In the genomic region with DNA sequence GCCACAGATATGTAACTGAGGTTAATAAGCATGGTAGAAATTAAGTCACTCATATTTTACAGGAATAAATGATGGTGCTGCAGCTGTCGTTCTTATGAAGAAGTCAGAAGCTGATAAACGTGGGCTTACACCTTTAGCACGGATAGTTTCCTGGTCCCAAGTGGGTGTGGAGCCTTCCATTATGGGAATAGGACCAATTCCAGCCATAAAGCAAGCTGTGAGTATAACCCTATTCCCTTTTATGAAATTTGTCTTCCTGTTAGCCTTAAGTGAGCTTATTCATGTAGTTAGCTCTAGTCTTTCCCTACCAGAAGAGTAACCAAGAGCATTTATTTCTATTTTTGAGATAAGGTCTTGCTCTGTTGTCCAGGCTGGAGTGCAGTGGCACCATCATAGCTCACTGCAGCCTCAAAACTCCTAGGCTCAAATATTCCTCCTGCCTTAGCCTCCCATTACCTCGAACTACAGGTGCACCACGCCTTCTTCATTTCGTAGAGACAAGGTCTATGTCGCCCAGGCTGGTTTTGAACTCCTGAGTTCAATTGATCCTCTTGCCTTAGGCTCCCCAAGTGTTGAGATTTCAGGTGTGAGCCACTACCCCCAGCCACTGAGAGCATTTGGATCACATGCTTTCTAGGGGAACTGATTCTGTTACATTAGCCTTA, we compare ENCODE assay signal across 21 cellular contexts. TPM values are rescaled to one million over a fixed set of nuclear protein-coding genes. Genes with fewer than 3 reads are reported as not detected.
DNase-seq lines count a peak whose midpoint lies in the region; ATAC-seq, FAIRE-seq and TF ChIP-seq lines count a peak whose summit lies in the region.
"Had no signal": no experiment of that assay in that cellular context is flagged by ENCODE, and none has a peak within 500 bp of the region (broad histone marks: within the 10 kb centered on the region; RNA-seq: fewer than 3 reads in every experiment).

No MANE protein-coding gene starts in this region.

- no peaks in the 10 kb centered on the region for H3K9me2 ChIP-seq in OCI-LY7 (ENCODE audit: insufficient read depth, low read length)

- no peak overlapping the region for H3K4me2 ChIP-seq in OCI-LY7 (ENCODE audit: low read length)

- TF ChIP-seq POLR2A in GM12892 (IDR thresholded peaks at IDR 0.05; ENCODE audit: low read depth, low read length): peak; percentile 63; the same call in 1 of the 2 replicates

- intact Hi-C loops in CD4-positive, alpha-beta T cell (cut with DNase I, micrococcal nuclease): no loop called here
- intact Hi-C loops in OCI-LY7 (cut with micrococcal nuclease; ENCODE audit: unreplicated experiment): no loop called here

- H3K9me3 ChIP-seq in CD4-positive, alpha-beta T cell (ENCODE audit: control insufficient read depth, low read length): no peaks in the 10 kb centered on the region
- H3K9me3 ChIP-seq in mucosa of rectum (ENCODE audit: control insufficient read depth in 2 of 2, low read length in 2 of 2): no peaks in the 10 kb centered on the region
- no peaks in the 10 kb centered on the region for H3K9me3 ChIP-seq in OCI-LY7 (ENCODE audit: low read length)
- no peaks in the 10 kb centered on the region for H3K9me3 ChIP-seq in BE2C
- H3K9me3 ChIP-seq: left lung, right atrium auricular region, thyroid gland had no signal

- no peak overlapping the region for H3K4me3 Mint-ChIP-seq in CD4-positive, alpha-beta T cell
- H3K4me3 Mint-ChIP-seq in activated T-helper 17 cell treated with anti-CD3 and anti-CD28 coated beads, Interleukin-2, amount 50 U/mL, for 72 hours: no peak overlapping the region
- H3K4me3 Mint-ChIP-seq: H9; stimulated activated effector memory CD8-positive, alpha-beta T cell treated with anti-CD3 and anti-CD28 coated beads, Interleukin-12 subunit alpha, Interleukin-12 subunit beta, amount 100 ng/mL, for 72 hours had no signal

- no peaks in the 10 kb centered on the region for H3K9me3 Mint-ChIP-seq in CD4-positive, alpha-beta T cell
- no peaks in the 10 kb centered on the region for H3K9me3 Mint-ChIP-seq in activated T-helper 17 cell treated with anti-CD3 and anti-CD28 coated beads, Interleukin-2, amount 50 U/mL, for 72 hours
- H3K9me3 Mint-ChIP-seq: H9; stimulated activated effector memory CD8-positive, alpha-beta T cell treated with anti-CD3 and anti-CD28 coated beads, Interleukin-12 subunit alpha, Interleukin-12 subunit beta, amount 100 ng/mL, for 72 hours had no signal

- FAIRE-seq in GM12892 (lab: Jason Lieb, UNC): no peak

- H3K4me1 ChIP-seq in mucosa of rectum (ENCODE audit: control insufficient read depth in 2 of 2, insufficient read depth in 2 of 2, low read length in 2 of 2): peaks cover 11 to 16% of the 10 kb centered on the region in 2 donors
- no peaks in the 10 kb centered on the region for H3K4me1 ChIP-seq in OCI-LY7 (ENCODE audit: insufficient read depth, low read length, poor library complexity, severe bottlenecking)
- H3K4me1 ChIP-seq in BE2C: no peaks in the 10 kb centered on the region
- H3K4me1 ChIP-seq: left lung, right atrium auricular region, thyroid gland had no signal

- no peak for ATAC-seq in CD4-positive, alpha-beta T cell (ENCODE audit: poor library complexity)
- ATAC-seq in activated T-helper 17 cell treated with anti-CD3 and anti-CD28 coated beads, Interleukin-2, amount 50 U/mL, for 72 hours (replicated peaks): no peak
- ATAC-seq: left lung; stimulated activated effector memory CD8-positive, alpha-beta T cell treated with anti-CD3 and anti-CD28 coated beads, Interleukin-12 subunit alpha, Interleukin-12 subunit beta, amount 100 ng/mL, for 72 hours had no signal

- peaks cover 18% of the 10 kb centered on the region; the same call in 1 of the 2 replicates for H3K79me2 ChIP-seq in OCI-LY7 (ENCODE audit: insufficient read depth, low read depth, low read length)

- H4K20me1 ChIP-seq in OCI-LY7 (ENCODE audit: insufficient read depth, low read length): peaks cover 24% of the 10 kb centered on the region

- BruUV-seq in OCI-LY7 (replicated peaks; lab: Mats Ljungman, UMichigan): no TSS peak

- no peak for TF ChIP-seq CTCF in CD4-positive, alpha-beta T cell (IDR thresholded peaks at IDR 0.05)
- TF ChIP-seq CTCF in OCI-LY7 (conservative IDR thresholded peaks at IDR 0.05; ENCODE audit: low read length): no peak
- TF ChIP-seq CTCF in BE2C (IDR thresholded peaks at IDR 0.05; ENCODE audit: low read depth, low read length): no peak

- H3K4me3 ChIP-seq in mucosa of rectum (ENCODE audit: low read length in 2 of 2) (no peak overlapping the region), OCI-LY7 (ENCODE audit: low read depth, low read length, poor library complexity, severe bottlenecking) (no peak overlapping the region), BE2C (ENCODE audit: low read depth, low read length) (no peak overlapping the region)
- H3K4me3 ChIP-seq: left lung, right atrium auricular region, thyroid gland had no signal

- no peak overlapping the region for H3K27ac ChIP-seq in CD4-positive, alpha-beta T cell (ENCODE audit: low read depth, low read length)
- H3K27ac ChIP-seq in mucosa of rectum (ENCODE audit: low read depth in 2 of 2, low read length in 2 of 2): peak overlapping the region; percentile 56 to 77
- no peak overlapping the region for H3K27ac ChIP-seq in OCI-LY7 (ENCODE audit: low read depth, low read length, poor library complexity, severe bottlenecking)
- H3K27ac ChIP-seq: left lung, right atrium auricular region, thyroid gland had no signal

- no peaks in the 10 kb centered on the region for H3K27me3 ChIP-seq in CD4-positive, alpha-beta T cell (ENCODE audit: control insufficient read depth, insufficient read depth, low read length)
- H3K27me3 ChIP-seq in mucosa of rectum (ENCODE audit: control insufficient read depth in 2 of 2, insufficient read depth in 2 of 2, low read length in 2 of 2): no peaks in the 10 kb centered on the region
- no peaks in the 10 kb centered on the region; the same call in 1 of the 2 replicates for H3K27me3 ChIP-seq in BE2C
- H3K27me3 ChIP-seq: left lung, right atrium auricular region, thyroid gland had no signal

- peaks cover 6% of the 10 kb centered on the region for H3K4me1 Mint-ChIP-seq in CD4-positive, alpha-beta T cell (ENCODE audit: low read depth)
- peaks cover 6% of the 10 kb centered on the region for H3K4me1 Mint-ChIP-seq in activated T-helper 17 cell treated with anti-CD3 and anti-CD28 coated beads, Interleukin-2, amount 50 U/mL, for 72 hours
- H3K4me1 Mint-ChIP-seq: H9 had no signal

- H3K27me3 Mint-ChIP-seq in CD4-positive, alpha-beta T cell: no peaks in the 10 kb centered on the region
- no peaks in the 10 kb centered on the region for H3K27me3 Mint-ChIP-seq in activated T-helper 17 cell treated with anti-CD3 and anti-CD28 coated beads, Interleukin-2, amount 50 U/mL, for 72 hours

- no peak overlapping the region for H3K9ac ChIP-seq in mucosa of rectum (ENCODE audit: low read depth in 1 of 2, low read length in 2 of 2)

- DNase-seq in CD4-positive, alpha-beta T cell: no peak
- DNase-seq in GM12892 (ENCODE audit: insufficient read length): no peak
- no peak for DNase-seq in OCI-LY7 (ENCODE audit: low spot score)
- no peak for DNase-seq in BE2C
- DNase-seq in putamen (ENCODE audit: low spot score): no peak
- DNase-seq: activated CD4-positive, alpha-beta T cell treated with anti-CD3 and anti-CD28 coated beads, Interleukin-2, amount 50 U/mL, for 48 hours; Calu3; cerebellar nuclear complex; effector CD8-positive, alpha-beta T cell; glutamatergic neuron; H9; left lung; NCI-H146; SHP77 treated with DMSO at 0.1 percent for 48 hours; stimulated activated CD4-positive, alpha-beta T cell treated with anti-CD3 and anti-CD28 coated beads, Interleukin-15, amount 100 ng/mL, for 24 hours; thyroid gland had no signal

- CTCF ChIA-PET in CD4-positive, alpha-beta T cell (lab: Charles Lee): no interaction called here
- CTCF ChIA-PET in OCI-LY7 (lab: Charles Lee; ENCODE audit: unreplicated experiment): no interaction called here

- H3K36me3 Mint-ChIP-seq in CD4-positive, alpha-beta T cell (ENCODE audit: low read depth): peaks cover 90% of the 10 kb centered on the region
- H3K36me3 Mint-ChIP-seq in activated T-helper 17 cell treated with anti-CD3 and anti-CD28 coated beads, Interleukin-2, amount 50 U/mL, for 72 hours (ENCODE audit: low read depth): peaks cover 91% of the 10 kb centered on the region

- peaks cover 44 to 58% of the 10 kb centered on the region in 2 donors for H3K36me3 ChIP-seq in mucosa of rectum (ENCODE audit: control insufficient read depth in 2 of 2, insufficient read depth in 2 of 2, low read length in 2 of 2)
- H3K36me3 ChIP-seq in OCI-LY7 (ENCODE audit: insufficient read depth, low read length): peaks cover 100% of the 10 kb centered on the region
- H3K36me3 ChIP-seq in BE2C: peaks cover 78% of the 10 kb centered on the region

- POLR2A ChIA-PET in CD4-positive, alpha-beta T cell (lab: Charles Lee): interaction anchor here (0.8 to 1.5 kb wide), 2 partner anchors 10 to 16 kb away, joined by 4 to 6 read pairs; partner anchors contain the start of gene ACAT2
- POLR2A ChIA-PET in OCI-LY7 (lab: Charles Lee): interaction anchor here (0.5 to 1.3 kb wide), 5 partner anchors 13 to 48 kb away, joined by 3 to 4 read pairs (median 3); partner anchors contain the start of genes ACAT2 and MRPL18

- H2AFZ ChIP-seq in OCI-LY7 (ENCODE audit: low read length): no peak overlapping the region

- peak overlapping the region; percentile 58 for H3K27ac Mint-ChIP-seq in CD4-positive, alpha-beta T cell
- H3K27ac Mint-ChIP-seq in activated T-helper 17 cell treated with anti-CD3 and anti-CD28 coated beads, Interleukin-2, amount 50 U/mL, for 72 hours: peak overlapping the region; percentile 62

RNA-seq across cellular contexts. Expression of gene TCP1, which starts 12.0 kb away (rescaled TPM):
- total RNA-seq in CD4-positive, alpha-beta T cell: 100 to 1,000 TPM; 212 to 216 TPM
- 206 TPM for polyA plus RNA-seq in GM12892 (2012; ENCODE audit: missing spikeins)
- total RNA-seq in activated T-helper 17 cell treated with anti-CD3 and anti-CD28 coated beads, Interleukin-2, amount 50 U/mL, for 72 hours: 100 to 1,000 TPM; 321 to 554 TPM
- total RNA-seq in OCI-LY7 (2014; rRNA removed; shearing (Covaris generic)): 319 and 321 TPM in 2 replicates
- total RNA-seq in OCI-LY7 (2022): 340 and 386 TPM in 2 replicates
- polyA plus RNA-seq in BE2C (2012; ENCODE audit: insufficient read depth, insufficient read length, low read depth): 463 TPM

RNA-seq across cellular contexts. Expression of gene MRPL18, which starts 12.9 kb away (rescaled TPM):
- total RNA-seq in CD4-positive, alpha-beta T cell: 10 to 100 TPM in 1 of 2 experiments, 1 to 10 TPM in 1; 9.8 to 10.2 TPM
- 81.4 TPM for polyA plus RNA-seq in GM12892 (2012; ENCODE audit: missing spikeins)
- total RNA-seq in activated T-helper 17 cell treated with anti-CD3 and anti-CD28 coated beads, Interleukin-2, amount 50 U/mL, for 72 hours: 100 to 1,000 TPM in 1 of 2 donors, 10 to 100 TPM in 1; 61.9 to 124 TPM
- total RNA-seq in OCI-LY7 (2014; rRNA removed; shearing (Covaris generic)): 128 and 147 TPM in 2 replicates
- total RNA-seq in OCI-LY7 (2022): 102 and 117 TPM in 2 replicates
- 128 TPM for polyA plus RNA-seq in BE2C (2012; ENCODE audit: insufficient read depth, insufficient read length, low read depth)

RNA-seq across cellular contexts. Expression of gene ACAT2, which starts 15.5 kb away (rescaled TPM):
- 10 to 100 TPM; 21.4 to 25.8 TPM for total RNA-seq in CD4-positive, alpha-beta T cell
- 104 TPM for polyA plus RNA-seq in GM12892 (2012; ENCODE audit: missing spikeins)
- 10 to 100 TPM; 66.2 to 90.3 TPM for total RNA-seq in activated T-helper 17 cell treated with anti-CD3 and anti-CD28 coated beads, Interleukin-2, amount 50 U/mL, for 72 hours
- 39.4 and 42.4 TPM in 2 replicates for total RNA-seq in OCI-LY7 (2014; rRNA removed; shearing (Covaris generic))
- total RNA-seq in OCI-LY7 (2022): 90.1 and 110 TPM in 2 replicates
- 12.2 TPM for polyA plus RNA-seq in BE2C (2012; ENCODE audit: insufficient read depth, insufficient read length, low read depth)

RNA-seq across cellular contexts. Expression of gene PNLDC1, which starts 22.7 kb away (rescaled TPM):
- under 1 TPM in 1 of 2 experiments, not detected in 1; 0.14 TPM for total RNA-seq in CD4-positive, alpha-beta T cell
- polyA plus RNA-seq in GM12892 (2012; ENCODE audit: missing spikeins): not detected
- total RNA-seq in activated T-helper 17 cell treated with anti-CD3 and anti-CD28 coated beads, Interleukin-2, amount 50 U/mL, for 72 hours: under 1 TPM; 0.74 to 0.82 TPM
- not detected in 2 replicates for total RNA-seq in OCI-LY7 (2014; rRNA removed; shearing (Covaris generic))
- not detected in 2 replicates for total RNA-seq in OCI-LY7 (2022)
- polyA plus RNA-seq in BE2C (2012; ENCODE audit: insufficient read depth, insufficient read length, low read depth): 0.40 TPM
- total RNA-seq: H9, M059J had no signal

RNA-seq across cellular contexts. Expression of gene WTAP, which starts 50.1 kb away (rescaled TPM):
- 100 to 1,000 TPM; 211 to 227 TPM for total RNA-seq in CD4-positive, alpha-beta T cell
- polyA plus RNA-seq in GM12892 (2012; ENCODE audit: missing spikeins): 54.2 TPM
- total RNA-seq in activated T-helper 17 cell treated with anti-CD3 and anti-CD28 coated beads, Interleukin-2, amount 50 U/mL, for 72 hours: 10 to 100 TPM; 79.8 to 88.5 TPM
- total RNA-seq in OCI-LY7 (2014; rRNA removed; shearing (Covaris generic)): 93.3 and 99.3 TPM in 2 replicates
- total RNA-seq in OCI-LY7 (2022): 115 and 117 TPM in 2 replicates
- 96.2 TPM for polyA plus RNA-seq in BE2C (2012; ENCODE audit: insufficient read depth, insufficient read length, low read depth)

Comparison
In these comparisons a context has a peak if more than half of its experiments do, and no peak if none do; other contexts are left out.
1. H3K27ac ChIP-seq: peak in mucosa of rectum (2 of 2); none in CD4-positive, alpha-beta T cell (single experiment) and OCI-LY7 (single experiment).
2. RNA of gene MRPL18, which starts 12.9 kb away (total RNA-seq): 102 to 147 TPM in OCI-LY7 and 61.9 to 124 TPM in activated T-helper 17 cell treated with anti-CD3 and anti-CD28 coated beads, Interleukin-2, amount 50 U/mL, for 72 hours; 9.8 to 10.2 TPM in CD4-positive, alpha-beta T cell; every median in the first group is over 4 times any median in the second.